ENCODE assay signal across 8 cellular contexts in the genomic region with DNA sequence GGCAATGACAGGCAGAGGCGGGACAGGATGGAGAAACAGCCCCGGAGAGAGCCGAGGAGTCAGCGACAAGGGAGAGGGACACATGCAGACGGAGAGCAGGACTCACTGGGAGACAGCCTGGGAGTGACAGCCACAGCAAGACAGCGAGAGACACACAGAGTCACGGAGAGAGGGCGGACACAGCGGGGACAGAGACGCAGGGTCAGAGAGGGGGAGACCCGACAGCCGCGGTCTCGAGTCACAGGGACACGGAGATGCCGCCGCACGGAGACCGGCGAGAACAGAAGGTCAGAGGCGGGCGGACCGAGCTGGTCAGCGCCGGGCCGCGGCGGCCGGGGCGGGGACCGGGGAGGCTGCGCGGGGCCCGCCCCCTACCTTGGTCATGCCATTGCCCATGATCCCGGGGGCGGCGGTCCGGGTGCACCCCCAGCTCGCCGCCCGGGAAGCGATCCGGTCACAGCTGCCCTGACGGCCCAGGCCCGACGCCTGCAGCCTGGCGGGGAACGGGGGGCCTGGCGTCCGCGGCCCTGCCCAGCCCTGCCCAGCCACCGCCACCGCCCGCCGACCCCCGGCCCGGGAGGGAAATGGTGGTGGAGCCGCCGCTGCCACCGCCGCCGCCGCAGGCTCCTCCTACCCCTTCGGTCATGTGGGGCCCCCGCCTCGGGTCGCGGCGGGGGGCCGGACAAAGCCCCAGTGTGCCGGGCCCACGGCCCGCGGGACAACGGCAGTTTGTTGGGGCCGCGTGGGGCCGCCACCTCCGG. TPM values are rescaled to one million over a fixed set of nuclear protein-coding genes. Genes with fewer than 3 reads are reported as not detected.
DNase-seq lines count a peak whose midpoint lies in the region; ATAC-seq and TF ChIP-seq lines count a peak whose summit lies in the region.

A gene with protein sequence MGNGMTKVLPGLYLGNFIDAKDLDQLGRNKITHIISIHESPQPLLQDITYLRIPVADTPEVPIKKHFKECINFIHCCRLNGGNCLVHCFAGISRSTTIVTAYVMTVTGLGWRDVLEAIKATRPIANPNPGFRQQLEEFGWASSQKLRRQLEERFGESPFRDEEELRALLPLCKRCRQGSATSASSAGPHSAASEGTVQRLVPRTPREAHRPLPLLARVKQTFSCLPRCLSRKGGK (minus strand): TSS at position 586 of the 761 bp plus-strand sequence. CDS start 190 bp downstream, at position 396.
A gene with protein sequence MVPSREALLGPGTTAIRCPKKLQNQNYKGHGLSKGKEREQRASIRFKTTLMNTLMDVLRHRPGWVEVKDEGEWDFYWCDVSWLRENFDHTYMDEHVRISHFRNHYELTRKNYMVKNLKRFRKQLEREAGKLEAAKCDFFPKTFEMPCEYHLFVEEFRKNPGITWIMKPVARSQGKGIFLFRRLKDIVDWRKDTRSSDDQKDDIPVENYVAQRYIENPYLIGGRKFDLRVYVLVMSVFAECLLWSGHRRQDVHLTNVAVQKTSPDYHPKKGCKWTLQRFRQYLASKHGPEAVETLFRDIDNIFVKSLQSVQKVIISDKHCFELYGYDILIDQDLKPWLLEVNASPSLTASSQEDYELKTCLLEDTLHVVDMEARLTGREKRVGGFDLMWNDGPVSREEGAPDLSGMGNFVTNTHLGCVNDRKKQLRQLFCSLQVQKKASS (plus strand): TSS at position 693 of the 761 bp plus-strand sequence. CDS start 493 bp downstream, outside the sequence.

- in situ Hi-C loops in brain microvascular endothelial cell (cut with HindIII; ENCODE audit: low pct_ligation_motif_present, low sequenced_read_pairs): no loop called here

- H3K27me3 ChIP-seq in brain microvascular endothelial cell (replicated peaks): peaks cover 31% of the 10 kb centered on the region
- H3K27me3 ChIP-seq in skeletal muscle satellite cell (ENCODE audit: control insufficient read depth, insufficient read depth, low read length): peaks cover 81% of the 10 kb centered on the region

- H3K27ac ChIP-seq in brain microvascular endothelial cell: no peak within 1 kb of the TSS

- TF ChIP-seq CTCF in LNCaP clone FGC (IDR thresholded peaks at IDR 0.05; ENCODE audit: control insufficient read depth, extremely low read depth, insufficient read depth) (no peak), brain microvascular endothelial cell (IDR thresholded peaks at IDR 0.05; ENCODE audit: low read depth, low read length, missing control alignments) (no peak)

- ATAC-seq in GM18502 (IDR thresholded peaks at IDR 0.05; ENCODE audit: poor library complexity, unreplicated experiment): no peak
- no peak for ATAC-seq in GM18870 (IDR thresholded peaks at IDR 0.05; ENCODE audit: unreplicated experiment)

- H3K36me3 ChIP-seq in brain microvascular endothelial cell (replicated peaks): no peaks in the 10 kb centered on the region
- no peaks in the 10 kb centered on the region for H3K36me3 ChIP-seq in skeletal muscle satellite cell (ENCODE audit: insufficient read depth, low read length)

- H3K9me3 ChIP-seq in skeletal muscle satellite cell (replicated peaks; ENCODE audit: low read length): no peaks in the 10 kb centered on the region

- peak; percentile 8 for DNase-seq in EH (ENCODE audit: low read depth)
- DNase-seq in LNCaP clone FGC (ENCODE audit: low read depth): no peak
- DNase-seq in brain microvascular endothelial cell: no peak
- peak; percentile 54 for DNase-seq in inferior parietal cortex (ENCODE audit: extremely low spot score)
- no peak for DNase-seq in effector CD8-positive, alpha-beta T cell (lab: John Stamatoyannopoulos, UW)

- peak within 1 kb of the TSS; percentile 93 for H3K4me2 ChIP-seq in skeletal muscle satellite cell (ENCODE audit: low read length)

- H3K4me3 ChIP-seq in LNCaP clone FGC (ENCODE audit: low read depth, low read length) (peak within 1 kb of the TSS; percentile 12; the same call in 1 of the 2 replicates), brain microvascular endothelial cell (ENCODE audit: low read depth, low read length) (peak within 1 kb of the TSS; percentile 42), skeletal muscle satellite cell (ENCODE audit: low read length) (peak within 1 kb of the TSS; percentile 67)

- H3K4me1 ChIP-seq in skeletal muscle satellite cell (ENCODE audit: control insufficient read depth, insufficient read depth, low read length): peaks cover 6% of the 10 kb centered on the region

- peak within 1 kb of the TSS; percentile 38 for H3K9ac ChIP-seq in skeletal muscle satellite cell (ENCODE audit: low read depth, low read length)

RNA-seq across cellular contexts. Expression of the first gene that starts in this region (rescaled TPM):
- not detected in 2 replicates for total RNA-seq in skeletal muscle satellite cell (2012; rRNA removed)

RNA-seq across cellular contexts. Expression of the second gene that starts in this region (rescaled TPM):
- not detected in 2 replicates for total RNA-seq in skeletal muscle satellite cell (2012; rRNA removed)

Comparison
In these comparisons a context has a peak if more than half of its experiments do, and no peak if none do; other contexts are left out.
1. DNase-seq: peak in EH (single experiment) and inferior parietal cortex (single experiment); none in LNCaP clone FGC (single experiment), brain microvascular endothelial cell (single experiment) and effector CD8-positive, alpha-beta T cell (single experiment).
2. H3K4me3 ChIP-seq: peak in every context shown above with its lines; median percentile 67 in skeletal muscle satellite cell; 42 in brain microvascular endothelial cell; 12 in LNCaP clone FGC.